ENCODE assay signal across 8 cellular contexts in the genomic region with DNA sequence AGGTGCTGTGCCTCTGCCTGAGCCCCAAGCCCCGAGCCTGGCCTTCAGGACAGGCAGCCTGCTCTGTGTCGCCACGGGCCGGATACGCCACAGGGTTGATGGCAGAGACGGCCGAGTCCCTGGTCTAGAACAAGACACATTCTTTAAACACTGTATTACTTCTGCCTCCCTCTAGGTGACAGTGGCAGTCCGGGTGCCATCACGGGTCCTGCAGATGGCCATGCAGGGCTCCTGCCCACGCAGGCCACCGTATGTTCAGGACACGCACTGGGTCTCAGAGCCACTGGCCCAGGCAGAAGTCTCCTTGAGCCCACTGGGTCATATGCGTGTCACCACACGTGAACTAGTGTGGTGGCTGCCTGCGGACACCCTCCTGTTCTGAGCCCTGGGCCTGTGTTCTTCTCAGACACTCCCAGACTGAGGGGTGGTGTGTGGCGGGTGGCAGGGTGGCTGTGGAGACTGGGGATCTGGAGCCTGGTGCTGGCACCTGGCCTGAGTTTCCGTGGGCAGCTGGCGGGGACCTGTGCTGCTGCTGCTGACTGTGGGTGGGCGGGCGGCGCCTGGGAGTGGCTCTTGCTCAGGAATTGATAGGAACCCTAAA. TPM values are rescaled to one million over a fixed set of nuclear protein-coding genes. Genes with fewer than 3 reads are reported as not detected.
A peak's percentile ranks its signal among the peaks of the same experiment; 100 is the strongest.
DNase-seq lines count a peak whose midpoint lies in the region; TF ChIP-seq lines count a peak whose summit lies in the region.
"Had no signal": no experiment of that assay in that cellular context is flagged by ENCODE, and none has a peak within 500 bp of the region (broad histone marks: within the 10 kb centered on the region; RNA-seq: fewer than 3 reads in every experiment).

No MANE protein-coding gene starts in this region.

- DNase-seq in GM13976 (ENCODE audit: low spot score): no peak
- DNase-seq in NB4 (ENCODE audit: low read depth): peak; percentile 52
- DNase-seq in kidney tubule cell (ENCODE audit: low spot score): peak; percentile 30
- no peak for DNase-seq in lower leg skin (ENCODE audit: low spot score in 2 of 2)
- DNase-seq in activated gamma-delta T cell (lab: John Stamatoyannopoulos, UW): no peak
- DNase-seq in cortex of kidney (lab: John Stamatoyannopoulos, UW): no peak
- DNase-seq: activated CD4-positive, CD25-positive, alpha-beta regulatory T cell had no signal

- 69 to 72% methylated on average over 12 to 20 of the region's 21 CpGs for WGBS in lower leg skin, 2 donors

- in situ Hi-C loops in GM13976 (cut with MboI; ENCODE audit: low sequenced_read_pairs, unreplicated experiment): no loop called here

- TF ChIP-seq POLR2A in NB4 (IDR thresholded peaks at IDR 0.05; ENCODE audit: extremely low read depth, insufficient read length) (peak; percentile 8), lower leg skin (IDR thresholded peaks at IDR 0.05) (no peak)

- TF ChIP-seq CTCF in GM13976 (IDR thresholded peaks at IDR 0.05; ENCODE audit: borderline replicate concordance, control extremely low read depth, extremely low read depth, insufficient read depth, missing control alignments) (peak; percentile 4), NB4 (IDR thresholded peaks at IDR 0.05; ENCODE audit: low read depth, low read length) (no peak), lower leg skin (IDR thresholded peaks at IDR 0.05) (peak in 1 of 3 donors; percentile 10)

- intact Hi-C loops in lower leg skin (cut with DNase I; ENCODE audit: low total_unique reads): no loop called here

- H3K4me3 ChIP-seq in NB4 (ENCODE audit: low read depth, low read length) (no peak overlapping the region), lower leg skin (ENCODE audit: low read depth, poor library complexity, severe bottlenecking) (no peak overlapping the region)

RNA-seq across cellular contexts. Expression of gene PLEKHJ1, which starts 4.4 kb away (rescaled TPM):
- total RNA-seq in lower leg skin: 10 to 100 TPM; 52.2 to 80.5 (median 70.0) TPM

RNA-seq across cellular contexts. Expression of gene SF3A2, which starts 4.9 kb away (rescaled TPM):
- total RNA-seq in lower leg skin: 10 to 100 TPM; 35.6 to 85.6 (median 47.8) TPM

RNA-seq across cellular contexts. Expression of gene AMH, which starts 17.4 kb away (rescaled TPM):
- 1 to 10 TPM in 3 of 4 donors, under 1 TPM in 1; 0.13 to 1.3 (median 1.2) TPM for total RNA-seq in lower leg skin

RNA-seq across cellular contexts. Expression of gene JSRP1, which starts 24.5 kb away (rescaled TPM):
- total RNA-seq in lower leg skin: not detected
- total RNA-seq: HT1080 had no signal

RNA-seq across cellular contexts. Expression of gene PEAK3, which starts 50.3 kb away (rescaled TPM):
- under 1 TPM; 0.30 to 0.97 (median 0.76) TPM for total RNA-seq in lower leg skin

Comparison
In these comparisons a context has a peak if more than half of its experiments do, and no peak if none do; other contexts are left out.
1. DNase-seq: peak in NB4 (single experiment) and kidney tubule cell (single experiment); none in GM13976 (single experiment), lower leg skin (0 of 2), activated gamma-delta T cell (single experiment) and cortex of kidney (single experiment).